13 cellular contexts compared by ENCODE assay signal in genomic region chr2:216807861-216808272, GRCh38. TPM values are rescaled to one million over a fixed set of nuclear protein-coding genes. Genes with fewer than 3 reads are reported as not detected.
DNase-seq lines count a peak whose midpoint lies in the region; ATAC-seq and TF ChIP-seq lines count a peak whose summit lies in the region.
"Had no signal": no experiment of that assay in that cellular context is flagged by ENCODE, and none has a peak within 500 bp of the region (broad histone marks: within the 10 kb centered on the region; RNA-seq: fewer than 3 reads in every experiment).

No MANE protein-coding gene starts in this region.

- H3K4me1 ChIP-seq in right cardiac atrium (ENCODE audit: control insufficient read depth, insufficient read depth, low read length), result peaks cover 8% of the 10 kb centered on the region

- H3K9me3 Mint-ChIP-seq in stimulated activated naive CD8-positive, alpha-beta T cell treated with anti-CD3 and anti-CD28 coated beads, Interleukin-15, amount 100 ng/mL, for 72 hours, result no peaks in the 10 kb centered on the region
- H3K9me3 Mint-ChIP-seq in activated CD8-positive, alpha-beta T cell treated with anti-CD3 and anti-CD28 coated beads, Interleukin-2, amount 10 ng/mL, durations not matched to agents 7 days and 5 days (ENCODE audit: insufficient read depth), result no peaks in the 10 kb centered on the region
- H3K9me3 Mint-ChIP-seq: activated naive CD4-positive, alpha-beta T cell treated with anti-CD3 and anti-CD28 coated beads, Interleukin-2, amount 50 U/mL, for 24 hours had no signal

- H3K4me3 ChIP-seq in AG10803 (ENCODE audit: low read length) (no peak overlapping the region), right cardiac atrium (ENCODE audit: low read length) (no peak overlapping the region)

- no peak overlapping the region for H3K27ac ChIP-seq in right cardiac atrium (ENCODE audit: low read length)

- H3K27me3 ChIP-seq in right cardiac atrium (ENCODE audit: control insufficient read depth, insufficient read depth), result no peaks in the 10 kb centered on the region

- POLR2A ChIA-PET in activated CD8-positive, alpha-beta T cell treated with anti-CD3 and anti-CD28 coated beads, Interleukin-2, amount 10 ng/mL, durations not matched to agents 7 days and 5 days (lab: Charles Lee), result no interaction called here

- H3K4me1 Mint-ChIP-seq in stimulated activated naive CD8-positive, alpha-beta T cell treated with anti-CD3 and anti-CD28 coated beads, Interleukin-15, amount 100 ng/mL, for 72 hours, result no peaks in the 10 kb centered on the region
- H3K4me1 Mint-ChIP-seq in activated CD8-positive, alpha-beta T cell treated with anti-CD3 and anti-CD28 coated beads, Interleukin-2, amount 10 ng/mL, durations not matched to agents 7 days and 5 days (ENCODE audit: low read depth), result no peaks in the 10 kb centered on the region
- H3K4me1 Mint-ChIP-seq: activated CD8-positive, alpha-beta memory T cell treated with anti-CD3 and anti-CD28 coated beads, Interleukin-2, amount 10 ng/mL, durations not matched to agents 7 days and 5 days; activated naive CD4-positive, alpha-beta T cell treated with anti-CD3 and anti-CD28 coated beads, Interleukin-2, amount 50 U/mL, for 24 hours had no signal

- H3K27ac Mint-ChIP-seq in stimulated activated naive CD8-positive, alpha-beta T cell treated with anti-CD3 and anti-CD28 coated beads, Interleukin-15, amount 100 ng/mL, for 72 hours, result no peak overlapping the region
- H3K27ac Mint-ChIP-seq in activated CD8-positive, alpha-beta T cell treated with anti-CD3 and anti-CD28 coated beads, Interleukin-2, amount 10 ng/mL, durations not matched to agents 7 days and 5 days, result no peak overlapping the region
- H3K27ac Mint-ChIP-seq: activated CD8-positive, alpha-beta memory T cell treated with anti-CD3 and anti-CD28 coated beads, Interleukin-2, amount 10 ng/mL, durations not matched to agents 7 days and 5 days; activated naive CD4-positive, alpha-beta T cell treated with anti-CD3 and anti-CD28 coated beads, Interleukin-2, amount 50 U/mL, for 24 hours; progenitor cell of endocrine pancreas had no signal

- CTCF ChIA-PET in activated CD8-positive, alpha-beta T cell treated with anti-CD3 and anti-CD28 coated beads, Interleukin-2, amount 10 ng/mL, durations not matched to agents 7 days and 5 days (lab: Charles Lee), result no interaction called here

- 65% methylated on average over 7 of the region's 7 CpGs for WGBS in right cardiac atrium

- TF ChIP-seq CTCF in AG10803 (conservative IDR thresholded peaks at IDR 0.05; ENCODE audit: low read length), result no peak

- DNase-seq in AG10803 (ENCODE audit: low read depth) (peak; percentile 34), NCI-H1092 (lab: John Stamatoyannopoulos, UW) (peak; percentile 78), NCI-H69 (lab: John Stamatoyannopoulos, UW) (peak; percentile 49), right cardiac atrium (peak in 2 of 3 donors; percentile 56 to 58)
- no peak for DNase-seq in stimulated activated naive CD8-positive, alpha-beta T cell treated with anti-CD3 and anti-CD28 coated beads, Interleukin-15, amount 100 ng/mL, for 72 hours
- DNase-seq in activated CD8-positive, alpha-beta T cell treated with anti-CD3 and anti-CD28 coated beads, Interleukin-2, amount 10 ng/mL, durations not matched to agents 7 days and 5 days, result no peak
- DNase-seq: activated CD8-positive, alpha-beta memory T cell treated with anti-CD3 and anti-CD28 coated beads, Interleukin-2, amount 10 ng/mL, durations not matched to agents 7 days and 5 days; stimulated activated CD4-positive, alpha-beta T cell treated with anti-CD3 and anti-CD28 coated beads, Interleukin-2, amount 100 ng/mL, for 48 hours had no signal

- H3K4me3 Mint-ChIP-seq in stimulated activated naive CD8-positive, alpha-beta T cell treated with anti-CD3 and anti-CD28 coated beads, Interleukin-15, amount 100 ng/mL, for 72 hours, result no peak overlapping the region
- no peak overlapping the region for H3K4me3 Mint-ChIP-seq in activated CD8-positive, alpha-beta T cell treated with anti-CD3 and anti-CD28 coated beads, Interleukin-2, amount 10 ng/mL, durations not matched to agents 7 days and 5 days
- H3K4me3 Mint-ChIP-seq: activated CD8-positive, alpha-beta memory T cell treated with anti-CD3 and anti-CD28 coated beads, Interleukin-2, amount 10 ng/mL, durations not matched to agents 7 days and 5 days; activated naive CD4-positive, alpha-beta T cell treated with anti-CD3 and anti-CD28 coated beads, Interleukin-2, amount 50 U/mL, for 24 hours had no signal

- no peaks in the 10 kb centered on the region for H3K36me3 Mint-ChIP-seq in activated CD8-positive, alpha-beta T cell treated with anti-CD3 and anti-CD28 coated beads, Interleukin-2, amount 10 ng/mL, durations not matched to agents 7 days and 5 days (ENCODE audit: low read depth)
- H3K36me3 Mint-ChIP-seq: activated CD8-positive, alpha-beta memory T cell treated with anti-CD3 and anti-CD28 coated beads, Interleukin-2, amount 10 ng/mL, durations not matched to agents 7 days and 5 days; activated naive CD4-positive, alpha-beta T cell treated with anti-CD3 and anti-CD28 coated beads, Interleukin-2, amount 50 U/mL, for 24 hours had no signal

- H3K27me3 Mint-ChIP-seq in stimulated activated naive CD8-positive, alpha-beta T cell treated with anti-CD3 and anti-CD28 coated beads, Interleukin-15, amount 100 ng/mL, for 72 hours, result no peaks in the 10 kb centered on the region
- no peaks in the 10 kb centered on the region for H3K27me3 Mint-ChIP-seq in activated CD8-positive, alpha-beta T cell treated with anti-CD3 and anti-CD28 coated beads, Interleukin-2, amount 10 ng/mL, durations not matched to agents 7 days and 5 days (ENCODE audit: low read depth)
- H3K27me3 Mint-ChIP-seq: activated CD8-positive, alpha-beta memory T cell treated with anti-CD3 and anti-CD28 coated beads, Interleukin-2, amount 10 ng/mL, durations not matched to agents 7 days and 5 days; activated naive CD4-positive, alpha-beta T cell treated with anti-CD3 and anti-CD28 coated beads, Interleukin-2, amount 50 U/mL, for 24 hours; progenitor cell of endocrine pancreas had no signal

- ATAC-seq in right cardiac atrium (no peak), HG03135 (IDR thresholded peaks at IDR 0.05; ENCODE audit: unreplicated experiment) (no peak), HG03354 (IDR thresholded peaks at IDR 0.05; ENCODE audit: poor library complexity, severe bottlenecking, unreplicated experiment) (no peak)
- no peak for ATAC-seq in stimulated activated naive CD8-positive, alpha-beta T cell treated with anti-CD3 and anti-CD28 coated beads, Interleukin-15, amount 100 ng/mL, for 72 hours
- no peak for ATAC-seq in activated CD8-positive, alpha-beta T cell treated with anti-CD3 and anti-CD28 coated beads, Interleukin-2, amount 10 ng/mL, durations not matched to agents 7 days and 5 days
- ATAC-seq: activated CD8-positive, alpha-beta memory T cell treated with anti-CD3 and anti-CD28 coated beads, Interleukin-2, amount 10 ng/mL, durations not matched to agents 7 days and 5 days had no signal

- intact Hi-C loops in right cardiac atrium (cut with DNase I), result no loop called here

- no peaks in the 10 kb centered on the region for H3K9me3 ChIP-seq in right cardiac atrium (ENCODE audit: control insufficient read depth, low read length)

RNA-seq across cellular contexts. Expression of gene TNP1, which starts 52.0 kb away (rescaled TPM):
- total RNA-seq in right cardiac atrium, result not detected
- polyA plus RNA-seq in right cardiac atrium, result not detected
- not detected for total RNA-seq in activated CD8-positive, alpha-beta T cell treated with anti-CD3 and anti-CD28 coated beads, Interleukin-2, amount 10 ng/mL, durations not matched to agents 7 days and 5 days
- total RNA-seq: activated CD8-positive, alpha-beta memory T cell treated with anti-CD3 and anti-CD28 coated beads, Interleukin-2, amount 10 ng/mL, durations not matched to agents 7 days and 5 days; SK-MEL-5 had no signal

Comparison
In these comparisons a context has a peak if more than half of its experiments do, and no peak if none do; other contexts are left out.
1. DNase-seq: peak in AG10803 (single experiment), NCI-H1092 (single experiment), NCI-H69 (single experiment) and right cardiac atrium (2 of 3); none in stimulated activated naive CD8-positive, alpha-beta T cell treated with anti-CD3 and anti-CD28 coated beads, Interleukin-15, amount 100 ng/mL, for 72 hours (0 of 2) and activated CD8-positive, alpha-beta T cell treated with anti-CD3 and anti-CD28 coated beads, Interleukin-2, amount 10 ng/mL, durations not matched to agents 7 days and 5 days (single experiment).